Comparison of ENCODE assay signal across 1 cellular context in genomic region chr17:1367351-1367745, GRCh38.
TF ChIP-seq lines count a peak whose summit lies in the region.

No MANE protein-coding gene starts in this region.

TF ChIP-seq in SK-N-SH, 30 proteins besides CTCF, POLR2A, EP300 and RAD21 (continued from another document):
- TF ChIP-seq IRF3 (IDR thresholded peaks at IDR 0.05; ENCODE audit: low read depth, low read length): no peak
- TF ChIP-seq SIN3A (IDR thresholded peaks at IDR 0.05; ENCODE audit: borderline replicate concordance, low read depth, low read length): no peak
- TF ChIP-seq NRF1 (IDR thresholded peaks at IDR 0.05; ENCODE audit: low read depth, low read length): no peak
- no peak for TF ChIP-seq CHD2 (IDR thresholded peaks at IDR 0.05; ENCODE audit: low read length, partially characterized antibody)
- no peak for TF ChIP-seq PBX3 (IDR thresholded peaks at IDR 0.05)
- no peak for TF ChIP-seq USF2 (IDR thresholded peaks at IDR 0.05; ENCODE audit: borderline replicate concordance, low read depth, low read length)
- TF ChIP-seq GATA2 (CRISPR knock-in tag; IDR thresholded peaks at IDR 0.05): no peak
- no peak for TF ChIP-seq FOSL2 (IDR thresholded peaks at IDR 0.05; ENCODE audit: borderline replicate concordance, low read depth)
